In genomic region chr3:15401936-15402335, GRCh38 we compare ENCODE assay signal across 24 cellular contexts.
"Had no signal": no experiment of that assay in that cellular context is flagged by ENCODE, and none has a peak within 500 bp of the region (broad histone marks: within the 10 kb centered on the region; RNA-seq: fewer than 3 reads in every experiment).

No MANE protein-coding gene starts in this region.

- H3K9me3 Mint-ChIP-seq: activated T-helper 1 cell treated with anti-CD3 and anti-CD28 coated beads, Interleukin-12 subunit alpha, Interleukin-12 subunit beta, Interleukin-2, Interleukin-4 antibody, amounts not matched to agents 30 ng/mL and 10 ng/mL and 1 ng/mL, durations not matched to agents 14 hours and 24 hours and 36 hours; natural killer cell treated with Interleukin-12 subunit alpha and Interleukin-12 subunit beta and Interleukin-15 and Interleukin-18, amount 100 ng/mL, for 72 hours; stimulated activated naive CD8-positive, alpha-beta T cell treated with anti-CD3 and anti-CD28 coated beads, Interleukin-15, amount 100 ng/mL, for 72 hours had no signal

- H3K27ac ChIP-seq: gastroesophageal sphincter, hepatocyte, right lobe of liver, upper lobe of left lung, vagina, WERI-Rb-1 had no signal

- H3K27ac Mint-ChIP-seq: activated T-helper 1 cell treated with anti-CD3 and anti-CD28 coated beads, Interleukin-12 subunit alpha, Interleukin-12 subunit beta, Interleukin-2, Interleukin-4 antibody, amounts not matched to agents 30 ng/mL and 10 ng/mL and 1 ng/mL, durations not matched to agents 14 hours and 24 hours and 36 hours; natural killer cell treated with Interleukin-12 subunit alpha and Interleukin-12 subunit beta and Interleukin-15 and Interleukin-18, amount 100 ng/mL, for 72 hours; progenitor cell of endocrine pancreas; stimulated activated naive CD8-positive, alpha-beta T cell treated with anti-CD3 and anti-CD28 coated beads, Interleukin-15, amount 100 ng/mL, for 72 hours had no signal

- H3K4me3 ChIP-seq: gastroesophageal sphincter, hepatocyte, right lobe of liver, upper lobe of left lung, vagina had no signal

- H3K36me3 Mint-ChIP-seq: natural killer cell treated with Interleukin-12 subunit alpha and Interleukin-12 subunit beta and Interleukin-15 and Interleukin-18, amount 100 ng/mL, for 72 hours had no signal

- DNase-seq: activated CD4-positive, alpha-beta T cell treated with anti-CD3 and anti-CD28 coated beads for 48 hours; activated CD4-positive, alpha-beta T cell treated with anti-CD3 and anti-CD28 coated beads, Interleukin-2, amount 50 U/mL, for 48 hours; activated CD8-positive, alpha-beta memory T cell treated with anti-CD3 and anti-CD28 coated beads for 24 hours; activated CD8-positive, alpha-beta memory T cell treated with anti-CD3 and anti-CD28 coated beads, Interleukin-2, amount 50 U/mL, for 4 hours; activated gamma-delta T cell; activated naive CD4-positive, alpha-beta T cell treated with anti-CD3 and anti-CD28 coated beads, Interleukin-2, amount 50 U/mL, for 16 hours; activated T-cell treated with anti-CD3 and anti-CD28 coated beads, Interleukin-2, amount 50 U/mL, for 1 hour; caudate nucleus; cortex of kidney; left colon; mammary epithelial cell; right lobe of liver; stimulated activated CD4-positive, alpha-beta T cell treated with anti-CD3 and anti-CD28 coated beads, Interleukin-2, amount 100 ng/mL, for 48 hours; stimulated activated naive CD8-positive, alpha-beta T cell treated with anti-CD3 and anti-CD28 coated beads, Interleukin-15, amount 100 ng/mL, for 72 hours; T1000; upper lobe of left lung; WERI-Rb-1 had no signal

- H3K27me3 Mint-ChIP-seq: natural killer cell treated with Interleukin-12 subunit alpha and Interleukin-12 subunit beta and Interleukin-15 and Interleukin-18, amount 100 ng/mL, for 72 hours; progenitor cell of endocrine pancreas; stimulated activated naive CD8-positive, alpha-beta T cell treated with anti-CD3 and anti-CD28 coated beads, Interleukin-15, amount 100 ng/mL, for 72 hours had no signal

- H3K9me3 ChIP-seq: gastroesophageal sphincter, right lobe of liver, upper lobe of left lung, vagina had no signal

- H2AFZ ChIP-seq: hepatocyte had no signal

- H3K4me1 ChIP-seq: right lobe of liver, upper lobe of left lung, vagina had no signal

- ATAC-seq: activated CD4-positive, CD25-positive, alpha-beta regulatory T cell treated with anti-CD3 and anti-CD28 coated beads, Interleukin-2, amount 50 U/mL, for 24 hours; gastroesophageal sphincter; left colon; natural killer cell treated with Interleukin-12 subunit alpha and Interleukin-12 subunit beta and Interleukin-15 and Interleukin-18, amount 100 ng/mL, for 72 hours; right lobe of liver; stimulated activated naive CD8-positive, alpha-beta T cell treated with anti-CD3 and anti-CD28 coated beads, Interleukin-15, amount 100 ng/mL, for 72 hours had no signal

- H3K27me3 ChIP-seq: gastroesophageal sphincter, hepatocyte, right lobe of liver, upper lobe of left lung, vagina had no signal

- H3K4me3 Mint-ChIP-seq: activated T-helper 1 cell treated with anti-CD3 and anti-CD28 coated beads, Interleukin-12 subunit alpha, Interleukin-12 subunit beta, Interleukin-2, Interleukin-4 antibody, amounts not matched to agents 30 ng/mL and 10 ng/mL and 1 ng/mL, durations not matched to agents 14 hours and 24 hours and 36 hours; natural killer cell treated with Interleukin-12 subunit alpha and Interleukin-12 subunit beta and Interleukin-15 and Interleukin-18, amount 100 ng/mL, for 72 hours; stimulated activated naive CD8-positive, alpha-beta T cell treated with anti-CD3 and anti-CD28 coated beads, Interleukin-15, amount 100 ng/mL, for 72 hours had no signal

- H3K36me3 ChIP-seq: right lobe of liver, upper lobe of left lung, WERI-Rb-1 had no signal

- H3K4me2 ChIP-seq: hepatocyte had no signal
